Comparison of ENCODE assay signal across 1 cellular context in the genomic region with DNA sequence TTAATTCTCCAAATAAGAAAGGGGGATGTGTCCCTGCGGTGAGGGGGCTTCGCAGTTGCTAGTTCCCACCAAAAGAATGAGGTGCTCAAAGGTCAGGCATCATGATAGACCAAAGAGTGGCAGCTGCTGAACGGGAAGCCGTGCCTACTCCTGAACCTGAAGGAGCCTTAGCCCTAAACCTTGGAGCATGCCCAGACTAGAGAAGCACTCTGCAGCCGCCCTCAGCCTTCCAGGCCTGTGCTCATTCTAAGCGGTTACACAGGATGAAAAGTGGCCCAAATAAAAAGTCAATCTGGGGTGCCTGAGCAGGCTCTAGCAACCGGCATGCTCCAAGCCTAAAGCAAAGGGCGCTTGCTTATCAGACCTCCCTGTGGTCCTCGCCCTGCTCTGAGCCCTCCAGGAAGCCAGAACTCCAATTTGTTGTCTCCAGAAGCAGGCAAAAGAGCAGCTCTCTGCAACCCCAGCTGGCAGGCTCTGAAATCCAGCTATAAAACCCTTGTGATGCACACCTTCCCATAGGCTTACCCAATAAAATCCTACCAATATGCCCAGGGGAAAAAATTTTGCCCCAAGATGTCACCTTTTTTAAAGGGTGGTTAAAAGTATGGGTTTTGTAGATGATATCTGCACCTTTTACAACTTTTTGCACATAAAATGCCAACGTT.
TF ChIP-seq lines count a peak whose summit lies in the region.

No MANE protein-coding gene starts in this region.

TF ChIP-seq in IMR-90, 13 proteins besides CTCF, POLR2A, EP300 and RAD21 (continued from another document):
- no peak for TF ChIP-seq RCOR1 (IDR thresholded peaks at IDR 0.05; ENCODE audit: insufficient replicate concordance, low read length)
- TF ChIP-seq, protein P1, sequence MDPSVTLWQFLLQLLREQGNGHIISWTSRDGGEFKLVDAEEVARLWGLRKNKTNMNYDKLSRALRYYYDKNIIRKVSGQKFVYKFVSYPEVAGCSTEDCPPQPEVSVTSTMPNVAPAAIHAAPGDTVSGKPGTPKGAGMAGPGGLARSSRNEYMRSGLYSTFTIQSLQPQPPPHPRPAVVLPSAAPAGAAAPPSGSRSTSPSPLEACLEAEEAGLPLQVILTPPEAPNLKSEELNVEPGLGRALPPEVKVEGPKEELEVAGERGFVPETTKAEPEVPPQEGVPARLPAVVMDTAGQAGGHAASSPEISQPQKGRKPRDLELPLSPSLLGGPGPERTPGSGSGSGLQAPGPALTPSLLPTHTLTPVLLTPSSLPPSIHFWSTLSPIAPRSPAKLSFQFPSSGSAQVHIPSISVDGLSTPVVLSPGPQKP (IDR thresholded peaks at IDR 0.05; ENCODE audit: borderline replicate concordance, low read depth, low read length), result no peak
- no peak for TF ChIP-seq CEBPB (IDR thresholded peaks at IDR 0.05; ENCODE audit: low read depth, low read length)
- TF ChIP-seq SMC3 (IDR thresholded peaks at IDR 0.05; ENCODE audit: low read depth, low read length), result no peak
- no peak for TF ChIP-seq MAFK (IDR thresholded peaks at IDR 0.05; ENCODE audit: low read depth, low read length)
- TF ChIP-seq MAZ (IDR thresholded peaks at IDR 0.05; ENCODE audit: borderline replicate concordance, low read depth, low read length), result no peak
- no peak for TF ChIP-seq BHLHE40 (IDR thresholded peaks at IDR 0.05; ENCODE audit: low read depth, low read length)
